ENCODE assay signal across 8 cellular contexts in the genomic region with DNA sequence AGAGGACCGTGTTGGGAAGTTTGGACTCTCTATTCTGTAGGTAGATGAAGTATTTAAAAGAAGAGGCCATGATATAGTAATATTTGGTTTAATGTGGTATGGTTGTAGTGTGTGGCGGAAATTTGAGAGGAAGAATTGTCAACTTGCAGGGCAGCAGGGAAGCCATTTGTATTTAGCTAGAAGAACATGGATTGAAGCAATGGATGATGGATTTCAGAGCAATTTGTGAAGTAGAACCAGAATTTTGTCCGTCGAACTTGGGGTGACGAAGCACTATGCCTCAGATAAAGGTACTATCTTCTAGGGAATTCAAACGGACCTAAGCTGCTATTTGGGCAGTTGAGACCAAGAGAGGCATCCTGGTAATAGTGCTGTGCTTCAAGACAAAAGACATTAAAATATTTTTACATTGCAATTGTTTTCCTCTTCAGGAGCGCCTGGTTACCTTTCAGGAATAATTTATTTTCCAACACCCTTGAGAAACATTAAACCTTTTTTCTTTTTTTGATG. TPM values are rescaled to one million over a fixed set of nuclear protein-coding genes. Genes with fewer than 3 reads are reported as not detected.
DNase-seq lines count a peak whose midpoint lies in the region; ATAC-seq and TF ChIP-seq lines count a peak whose summit lies in the region.

No MANE protein-coding gene starts in this region.

- H3K4me3 ChIP-seq in liver (ENCODE audit: low read depth in 1 of 3, low read length in 3 of 3) (peak overlapping the region in 2 of 3 donors; percentile 29 to 54), tibial nerve (peak overlapping the region in 3 of 4 donors; percentile 38 to 99 (median 90))

- no peaks in the 10 kb centered on the region for H3K36me3 Mint-ChIP-seq in activated naive CD4-positive, alpha-beta T cell treated with anti-CD3 and anti-CD28 coated beads, Interleukin-2, amount 50 U/mL, for 24 hours
- no peaks in the 10 kb centered on the region for H3K36me3 Mint-ChIP-seq in activated CD4-positive, alpha-beta memory T cell treated with anti-CD3 and anti-CD28 coated beads for 36 hours

- H3K27me3 ChIP-seq in liver (ENCODE audit: control insufficient read depth in 4 of 4, insufficient read depth in 4 of 4, low read length in 3 of 4), result no peaks in the 10 kb centered on the region
- no peaks in the 10 kb centered on the region for H3K27me3 ChIP-seq in tibial nerve

- TF ChIP-seq EP300 in tibial nerve (IDR thresholded peaks at IDR 0.05), result no peak

- no peaks in the 10 kb centered on the region for H3K9me3 ChIP-seq in liver (ENCODE audit: control insufficient read depth in 4 of 4, low read length in 3 of 4)
- no peaks in the 10 kb centered on the region for H3K9me3 ChIP-seq in tibial nerve

- H3K36me3 ChIP-seq in liver (ENCODE audit: control insufficient read depth in 4 of 4, insufficient read depth in 3 of 4, low read depth in 1 of 4, low read length in 3 of 4) (peaks cover 0 to 3% (median 0%) of the 10 kb centered on the region in 4 donors), tibial nerve (peaks cover 0 to under 1% (median 0%) of the 10 kb centered on the region in 3 donors)

- TF ChIP-seq CTCF in liver (IDR thresholded peaks at IDR 0.05; ENCODE audit: low read depth, low read length, missing input control) (no peak), tibial nerve (IDR thresholded peaks at IDR 0.05) (no peak)

- no peak overlapping the region for H3K27ac ChIP-seq in liver (ENCODE audit: low read depth in 1 of 2, low read length in 2 of 2)
- peak overlapping the region in 1 of 4 donors; percentile 98 for H3K27ac ChIP-seq in tibial nerve

- WGBS in liver, result 37% methylated on average over 7 of the region's 7 CpGs
- 30 to 34% methylated on average over 7 of the region's 7 CpGs for WGBS in tibial nerve, 2 donors

- no peak for DNase-seq in activated naive CD4-positive, alpha-beta T cell treated with Interleukin-2 at 50 U/mL for 16 hours
- DNase-seq in activated CD4-positive, alpha-beta memory T cell treated with anti-CD3 and anti-CD28 coated beads for 36 hours, result peak; percentile 23
- DNase-seq in tibial nerve (ENCODE audit: low spot score in 2 of 2), result no peak
- no peak for DNase-seq in stimulated activated CD4-positive, alpha-beta T cell treated with anti-CD3 and anti-CD28 coated beads, Interleukin-12 subunit alpha, Interleukin-12 subunit beta, amount 100 ng/mL, for 4 hours

- CTCF ChIA-PET in activated CD4-positive, alpha-beta memory T cell treated with anti-CD3 and anti-CD28 coated beads for 36 hours (lab: Charles Lee), result interaction anchor here (0.6 to 2.7 kb wide), 7 partner anchors 10 to 241 kb away, joined by 3 to 13 read pairs (median 4); a partner anchor contains a TSS

- H3K9ac ChIP-seq in liver (ENCODE audit: low read depth in 1 of 2, low read length in 2 of 2), result no peak overlapping the region

- POLR2A ChIA-PET in activated CD4-positive, alpha-beta memory T cell treated with anti-CD3 and anti-CD28 coated beads for 36 hours (lab: Charles Lee), result interaction anchor here (2.0 to 3.1 kb wide), 3 partner anchors 11 to 175 kb away, joined by 4 to 19 read pairs (median 7); a partner anchor contains a TSS

- intact Hi-C loops in activated CD4-positive, alpha-beta memory T cell treated with anti-CD3 and anti-CD28 coated beads for 36 hours (cut with micrococcal nuclease), result loop anchor here (1.0 to 10.0 kb wide), 6 partner anchors 29 to 622 kb away; a partner anchor contains a TSS

- H3K27ac Mint-ChIP-seq in activated naive CD4-positive, alpha-beta T cell treated with anti-CD3 and anti-CD28 coated beads, Interleukin-2, amount 50 U/mL, for 24 hours, result peak overlapping the region; percentile 95
- H3K27ac Mint-ChIP-seq in activated CD4-positive, alpha-beta memory T cell treated with anti-CD3 and anti-CD28 coated beads for 36 hours, result peak overlapping the region; percentile 67

- ATAC-seq in HG02588 (IDR thresholded peaks at IDR 0.05; ENCODE audit: unreplicated experiment) (no peak), GM19463 (IDR thresholded peaks at IDR 0.05; ENCODE audit: unreplicated experiment) (no peak)

- TF ChIP-seq POLR2A in tibial nerve (IDR thresholded peaks at IDR 0.05), result no peak

- H3K4me1 Mint-ChIP-seq in activated naive CD4-positive, alpha-beta T cell treated with anti-CD3 and anti-CD28 coated beads, Interleukin-2, amount 50 U/mL, for 24 hours, result peaks cover 42% of the 10 kb centered on the region
- H3K4me1 Mint-ChIP-seq in activated CD4-positive, alpha-beta memory T cell treated with anti-CD3 and anti-CD28 coated beads for 36 hours (ENCODE audit: low read depth), result peaks cover 35% of the 10 kb centered on the region

- TF ChIP-seq RAD21 in liver (IDR thresholded peaks at IDR 0.05), result no peak

- H3K4me1 ChIP-seq in liver (ENCODE audit: control insufficient read depth in 4 of 4, insufficient read depth in 4 of 4, low read length in 3 of 4), result peaks cover 0 to 25% (median 18%) of the 10 kb centered on the region in 4 donors
- H3K4me1 ChIP-seq in tibial nerve, result peaks cover 0 to 41% (median 12%) of the 10 kb centered on the region in 4 donors

- peak overlapping the region; percentile 90 for H3K4me3 Mint-ChIP-seq in activated naive CD4-positive, alpha-beta T cell treated with anti-CD3 and anti-CD28 coated beads, Interleukin-2, amount 50 U/mL, for 24 hours
- H3K4me3 Mint-ChIP-seq in activated CD4-positive, alpha-beta memory T cell treated with anti-CD3 and anti-CD28 coated beads for 36 hours, result peak overlapping the region; percentile 1

- H3K27me3 Mint-ChIP-seq in activated naive CD4-positive, alpha-beta T cell treated with anti-CD3 and anti-CD28 coated beads, Interleukin-2, amount 50 U/mL, for 24 hours, result no peaks in the 10 kb centered on the region
- H3K27me3 Mint-ChIP-seq in activated CD4-positive, alpha-beta memory T cell treated with anti-CD3 and anti-CD28 coated beads for 36 hours, result no peaks in the 10 kb centered on the region

- peaks cover 6% of the 10 kb centered on the region for H3K9me3 Mint-ChIP-seq in activated naive CD4-positive, alpha-beta T cell treated with anti-CD3 and anti-CD28 coated beads, Interleukin-2, amount 50 U/mL, for 24 hours
- no peaks in the 10 kb centered on the region for H3K9me3 Mint-ChIP-seq in activated CD4-positive, alpha-beta memory T cell treated with anti-CD3 and anti-CD28 coated beads for 36 hours

TF ChIP-seq in liver, 16 proteins besides CTCF, POLR2A, EP300 and RAD21 (continues in another document):
- TF ChIP-seq FOXA1 (IDR thresholded peaks at IDR 0.05) (no peak), GABPA (IDR thresholded peaks at IDR 0.05 in 1 of 2, conservative IDR thresholded peaks at IDR 0.05 in 1 of 2) (no peak), TAF1 (conservative IDR thresholded peaks at IDR 0.05) (no peak), HNF4A (conservative IDR thresholded peaks at IDR 0.05) (no peak), NR2F2 (IDR thresholded peaks at IDR 0.05) (no peak), EGR1 (IDR thresholded peaks at IDR 0.05; ENCODE audit: low read depth in 2 of 2) (no peak)
- TF ChIP-seq, protein P1, sequence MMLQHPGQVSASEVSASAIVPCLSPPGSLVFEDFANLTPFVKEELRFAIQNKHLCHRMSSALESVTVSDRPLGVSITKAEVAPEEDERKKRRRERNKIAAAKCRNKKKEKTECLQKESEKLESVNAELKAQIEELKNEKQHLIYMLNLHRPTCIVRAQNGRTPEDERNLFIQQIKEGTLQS (IDR thresholded peaks at IDR 0.05), result no peak
- TF ChIP-seq, protein P2, sequence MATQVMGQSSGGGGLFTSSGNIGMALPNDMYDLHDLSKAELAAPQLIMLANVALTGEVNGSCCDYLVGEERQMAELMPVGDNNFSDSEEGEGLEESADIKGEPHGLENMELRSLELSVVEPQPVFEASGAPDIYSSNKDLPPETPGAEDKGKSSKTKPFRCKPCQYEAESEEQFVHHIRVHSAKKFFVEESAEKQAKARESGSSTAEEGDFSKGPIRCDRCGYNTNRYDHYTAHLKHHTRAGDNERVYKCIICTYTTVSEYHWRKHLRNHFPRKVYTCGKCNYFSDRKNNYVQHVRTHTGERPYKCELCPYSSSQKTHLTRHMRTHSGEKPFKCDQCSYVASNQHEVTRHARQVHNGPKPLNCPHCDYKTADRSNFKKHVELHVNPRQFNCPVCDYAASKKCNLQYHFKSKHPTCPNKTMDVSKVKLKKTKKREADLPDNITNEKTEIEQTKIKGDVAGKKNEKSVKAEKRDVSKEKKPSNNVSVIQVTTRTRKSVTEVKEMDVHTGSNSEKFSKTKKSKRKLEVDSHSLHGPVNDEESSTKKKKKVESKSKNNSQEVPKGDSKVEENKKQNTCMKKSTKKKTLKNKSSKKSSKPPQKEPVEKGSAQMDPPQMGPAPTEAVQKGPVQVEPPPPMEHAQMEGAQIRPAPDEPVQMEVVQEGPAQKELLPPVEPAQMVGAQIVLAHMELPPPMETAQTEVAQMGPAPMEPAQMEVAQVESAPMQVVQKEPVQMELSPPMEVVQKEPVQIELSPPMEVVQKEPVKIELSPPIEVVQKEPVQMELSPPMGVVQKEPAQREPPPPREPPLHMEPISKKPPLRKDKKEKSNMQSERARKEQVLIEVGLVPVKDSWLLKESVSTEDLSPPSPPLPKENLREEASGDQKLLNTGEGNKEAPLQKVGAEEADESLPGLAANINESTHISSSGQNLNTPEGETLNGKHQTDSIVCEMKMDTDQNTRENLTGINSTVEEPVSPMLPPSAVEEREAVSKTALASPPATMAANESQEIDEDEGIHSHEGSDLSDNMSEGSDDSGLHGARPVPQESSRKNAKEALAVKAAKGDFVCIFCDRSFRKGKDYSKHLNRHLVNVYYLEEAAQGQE (IDR thresholded peaks at IDR 0.05), result no peak

RNA-seq across cellular contexts. Expression of a gene that starts 0.6 kb away (rescaled TPM):
- 10 to 100 TPM; 14.6 to 15.9 TPM for total RNA-seq in activated CD4-positive, alpha-beta memory T cell treated with anti-CD3 and anti-CD28 coated beads for 36 hours
- total RNA-seq in liver, result 10 to 100 TPM; 25.3 to 43.6 TPM
- polyA plus RNA-seq in liver, result 10 to 100 TPM; 12.3 to 29.9 TPM
- total RNA-seq in tibial nerve, result 100 to 1,000 TPM in 3 of 4 donors, 10 to 100 TPM in 1; 89.4 to 191 (median 158) TPM

RNA-seq across cellular contexts. Expression of a gene that starts 28.7 kb away (rescaled TPM):
- total RNA-seq in activated CD4-positive, alpha-beta memory T cell treated with anti-CD3 and anti-CD28 coated beads for 36 hours, result 10 to 100 TPM; 14.7 to 17.8 TPM
- total RNA-seq in liver (10 to 100 TPM; 18.1 to 22.6 TPM), tibial nerve (10 to 100 TPM in 3 of 4 donors, 1 to 10 TPM in 1; 7.2 to 26.4 (median 11.3) TPM)
- polyA plus RNA-seq in liver, result 10 to 100 TPM in 1 of 2 donors, 1 to 10 TPM in 1; 6.0 to 17.4 TPM

RNA-seq across cellular contexts. Expression of a gene that starts 28.9 kb away (rescaled TPM):
- 10 to 100 TPM; 10.1 to 11.1 TPM for total RNA-seq in activated CD4-positive, alpha-beta memory T cell treated with anti-CD3 and anti-CD28 coated beads for 36 hours
- total RNA-seq in liver (1 to 10 TPM; 1.0 to 2.2 TPM), tibial nerve (10 to 100 TPM; 11.0 to 17.7 (median 13.8) TPM)
- polyA plus RNA-seq in liver, result 1 to 10 TPM; 2.4 to 2.5 TPM
